ENCODE assay signal across 16 cellular contexts in genomic region chr3:134482622-134483021, GRCh38. TPM values are rescaled to one million over a fixed set of nuclear protein-coding genes. Genes with fewer than 3 reads are reported as not detected.
DNase-seq lines count a peak whose midpoint lies in the region; FAIRE-seq and TF ChIP-seq lines count a peak whose summit lies in the region.
"Had no signal": no experiment of that assay in that cellular context is flagged by ENCODE, and none has a peak within 500 bp of the region (broad histone marks: within the 10 kb centered on the region; RNA-seq: fewer than 3 reads in every experiment).

No MANE protein-coding gene starts in this region.

- no peak for DNase-seq in activated naive CD8-positive, alpha-beta T cell treated with anti-CD3 and anti-CD28 coated beads for 36 hours
- DNase-seq in astrocyte (ENCODE audit: low read depth), result no peak
- no peak for DNase-seq in mesenchymal stem cell
- no peak for DNase-seq in tibial artery
- no peak for DNase-seq in NCI-H2107 treated with DMSO at 0.1 percent for 48 hours (lab: John Stamatoyannopoulos, UW; ENCODE audit: unreplicated experiment)
- no peak for DNase-seq in occipital lobe (lab: John Stamatoyannopoulos, UW)
- DNase-seq in NCI-H187 (lab: John Stamatoyannopoulos, UW), result no peak
- DNase-seq: activated CD4-positive, alpha-beta T cell treated with anti-CD3 and anti-CD28 coated beads for 48 hours; DMS79; left cardiac atrium; NCI-H1092 treated with DMSO at 0.1 percent for 48 hours; NCI-H446 treated with DMSO at 0.1 percent for 48 hours; stimulated activated CD4-positive, alpha-beta T cell treated with anti-CD3 and anti-CD28 coated beads, Interleukin-12 subunit alpha, Interleukin-12 subunit beta, amount 100 ng/mL, for 4 hours had no signal

- H4K8ac ChIP-seq in mesenchymal stem cell (ENCODE audit: low read length), result no peak overlapping the region

- no peak overlapping the region for H3K4ac ChIP-seq in mesenchymal stem cell (ENCODE audit: low read depth in 1 of 2, low read length in 2 of 2)

- H2AFZ ChIP-seq in astrocyte (ENCODE audit: low read depth, low read length) (no peak overlapping the region), mesenchymal stem cell (ENCODE audit: low read depth, low read length) (no peak overlapping the region)

- H2BK15ac ChIP-seq in mesenchymal stem cell (ENCODE audit: low read depth, poor library complexity, severe bottlenecking), result no peak overlapping the region

- intact Hi-C loops in tibial artery (cut with DNase I; ENCODE audit: low total_unique reads), result no loop called here

- no peaks in the 10 kb centered on the region for H3K27me3 Mint-ChIP-seq in activated naive CD8-positive, alpha-beta T cell
- no peaks in the 10 kb centered on the region for H3K27me3 Mint-ChIP-seq in activated naive CD8-positive, alpha-beta T cell treated with anti-CD3 and anti-CD28 coated beads for 36 hours
- no peaks in the 10 kb centered on the region for H3K27me3 Mint-ChIP-seq in astrocyte (ENCODE audit: low read depth, unreplicated experiment)
- H3K27me3 Mint-ChIP-seq: activated T-helper 17 cell treated with anti-CD3 and anti-CD28 coated beads, Interleukin-2, amount 50 U/mL, for 72 hours had no signal

- H3K9ac ChIP-seq in astrocyte (ENCODE audit: low read length), result peak overlapping the region; percentile 82
- H3K9ac ChIP-seq in mesenchymal stem cell (ENCODE audit: low read length), result peak overlapping the region; percentile 77

- no peak overlapping the region for H4K91ac ChIP-seq in mesenchymal stem cell (ENCODE audit: low read length)

- peak overlapping the region; percentile 71 for H3K27ac Mint-ChIP-seq in activated naive CD8-positive, alpha-beta T cell
- H3K27ac Mint-ChIP-seq in activated naive CD8-positive, alpha-beta T cell treated with anti-CD3 and anti-CD28 coated beads for 36 hours, result no peak overlapping the region
- peak overlapping the region; percentile 95 for H3K27ac Mint-ChIP-seq in astrocyte (ENCODE audit: unreplicated experiment)

- WGBS in mesenchymal stem cell, result 89% methylated on average over 2 of the region's 3 CpGs

- H2BK12ac ChIP-seq in mesenchymal stem cell (ENCODE audit: low read length in 2 of 2), result peak overlapping the region in 1 of 2 experiments; percentile 24

- H3K18ac ChIP-seq in mesenchymal stem cell (ENCODE audit: low read depth in 1 of 2, low read length in 2 of 2), result no peak overlapping the region

- peaks cover 9% of the 10 kb centered on the region for H3K79me1 ChIP-seq in mesenchymal stem cell (replicated peaks; ENCODE audit: low read length, poor library complexity, severe bottlenecking)

- TF ChIP-seq CTCF in astrocyte (IDR thresholded peaks at IDR 0.05; ENCODE audit: insufficient read depth, low read depth, low read length) (no peak), tibial artery (IDR thresholded peaks at IDR 0.05) (no peak)

- H3K27ac ChIP-seq in astrocyte (ENCODE audit: low read depth, low read length) (peak overlapping the region; percentile 98), mesenchymal stem cell (ENCODE audit: low read length, poor library complexity, severe bottlenecking) (peak overlapping the region; percentile 28), tibial artery (peak overlapping the region; percentile 92 to 93)
- H3K27ac ChIP-seq: cardiac muscle cell had no signal

- H3K27me3 ChIP-seq in astrocyte (ENCODE audit: insufficient read depth, low read length), result no peaks in the 10 kb centered on the region
- no peaks in the 10 kb centered on the region for H3K27me3 ChIP-seq in mesenchymal stem cell (ENCODE audit: control insufficient read depth in 1 of 2, insufficient read depth in 1 of 2, low read length in 2 of 2)
- no peaks in the 10 kb centered on the region for H3K27me3 ChIP-seq in tibial artery
- H3K27me3 ChIP-seq: cardiac muscle cell had no signal

- no peaks in the 10 kb centered on the region for H3K9me3 ChIP-seq in astrocyte (ENCODE audit: insufficient read depth, low read depth, low read length)
- no peaks in the 10 kb centered on the region for H3K9me3 ChIP-seq in mesenchymal stem cell (ENCODE audit: control insufficient read depth, low read length)
- no peaks in the 10 kb centered on the region for H3K9me3 ChIP-seq in tibial artery

- peaks cover 55% of the 10 kb centered on the region for H3K79me2 ChIP-seq in astrocyte (ENCODE audit: insufficient read depth, low read length)

- H3K4me1 Mint-ChIP-seq in activated naive CD8-positive, alpha-beta T cell (ENCODE audit: low read depth), result peaks cover 35% of the 10 kb centered on the region
- H3K4me1 Mint-ChIP-seq in activated naive CD8-positive, alpha-beta T cell treated with anti-CD3 and anti-CD28 coated beads for 36 hours, result peaks cover 30% of the 10 kb centered on the region
- peaks cover 42% of the 10 kb centered on the region for H3K4me1 Mint-ChIP-seq in astrocyte (ENCODE audit: low read depth, unreplicated experiment)

- H3K4me3 Mint-ChIP-seq in activated naive CD8-positive, alpha-beta T cell, result no peak overlapping the region
- H3K4me3 Mint-ChIP-seq in activated naive CD8-positive, alpha-beta T cell treated with anti-CD3 and anti-CD28 coated beads for 36 hours, result no peak overlapping the region
- peak overlapping the region; percentile 55 for H3K4me3 Mint-ChIP-seq in astrocyte (ENCODE audit: unreplicated experiment)

- no peaks in the 10 kb centered on the region for H3K9me3 Mint-ChIP-seq in activated naive CD8-positive, alpha-beta T cell (ENCODE audit: low read depth)
- H3K9me3 Mint-ChIP-seq in activated naive CD8-positive, alpha-beta T cell treated with anti-CD3 and anti-CD28 coated beads for 36 hours, result no peaks in the 10 kb centered on the region
- peaks cover 2% of the 10 kb centered on the region for H3K9me3 Mint-ChIP-seq in astrocyte (ENCODE audit: unreplicated experiment)
- H3K9me3 Mint-ChIP-seq: activated T-helper 17 cell treated with anti-CD3 and anti-CD28 coated beads, Interleukin-2, amount 50 U/mL, for 72 hours had no signal

- H3K36me3 Mint-ChIP-seq in activated naive CD8-positive, alpha-beta T cell, result no peaks in the 10 kb centered on the region
- H3K36me3 Mint-ChIP-seq in activated naive CD8-positive, alpha-beta T cell treated with anti-CD3 and anti-CD28 coated beads for 36 hours, result peaks cover 29% of the 10 kb centered on the region
- H3K36me3 Mint-ChIP-seq in astrocyte (ENCODE audit: low read depth, unreplicated experiment), result peaks cover 5% of the 10 kb centered on the region

- no peak overlapping the region for H2BK120ac ChIP-seq in mesenchymal stem cell (ENCODE audit: low read depth, low read length)

- no peak overlapping the region for H2AK5ac ChIP-seq in mesenchymal stem cell (ENCODE audit: low read length, severe bottlenecking)

- no peak for FAIRE-seq in astrocyte (lab: Jason Lieb, UNC)

- H3K36me3 ChIP-seq in astrocyte (ENCODE audit: insufficient read depth, low read length) (peaks cover 23% of the 10 kb centered on the region), mesenchymal stem cell (ENCODE audit: control insufficient read depth in 1 of 2, insufficient read depth in 2 of 2, low read depth in 1 of 2, low read length in 2 of 2) (peaks cover 7 to 49% of the 10 kb centered on the region in 2 experiments), tibial artery (peaks cover 21 to 40% (median 34%) of the 10 kb centered on the region in 3 donors)

- no peak overlapping the region for H3K23ac ChIP-seq in mesenchymal stem cell (ENCODE audit: low read length in 2 of 2)

- no peak overlapping the region for H2BK5ac ChIP-seq in mesenchymal stem cell (ENCODE audit: low read depth, low read length, poor library complexity, severe bottlenecking)

- H3K4me2 ChIP-seq in astrocyte (ENCODE audit: low read length) (peak overlapping the region; percentile 86), mesenchymal stem cell (ENCODE audit: low read length, poor library complexity, severe bottlenecking) (no peak overlapping the region)

- peak overlapping the region; percentile 45 for H3K4me3 ChIP-seq in astrocyte (ENCODE audit: insufficient read depth, low read depth, low read length)
- peak overlapping the region in 1 of 2 experiments; percentile 47 for H3K4me3 ChIP-seq in mesenchymal stem cell (ENCODE audit: insufficient read depth in 1 of 2, low read depth in 1 of 2, low read length in 2 of 2)
- H3K4me3 ChIP-seq in tibial artery, result no peak overlapping the region
- H3K4me3 ChIP-seq: cardiac muscle cell had no signal

- no peak overlapping the region for H3K14ac ChIP-seq in mesenchymal stem cell (ENCODE audit: low read length in 2 of 2)

- no peaks in the 10 kb centered on the region for H4K20me1 ChIP-seq in astrocyte (ENCODE audit: insufficient read depth, low read length)

- H3K4me1 ChIP-seq in astrocyte (ENCODE audit: insufficient read depth, low read length), result peaks cover 49% of the 10 kb centered on the region
- H3K4me1 ChIP-seq in mesenchymal stem cell (ENCODE audit: control insufficient read depth, insufficient read depth, low read depth, low read length), result peaks cover 2% of the 10 kb centered on the region
- peaks cover 0 to 43% (median 36%) of the 10 kb centered on the region in 4 donors for H3K4me1 ChIP-seq in tibial artery

RNA-seq across cellular contexts. Expression of gene ANAPC13, which starts 3.2 kb away (rescaled TPM):
- 10 to 100 TPM; 33.5 to 34.3 TPM for total RNA-seq in activated naive CD8-positive, alpha-beta T cell treated with anti-CD3 and anti-CD28 coated beads for 36 hours
- 52.5 and 61.0 TPM in 2 replicates for total RNA-seq in astrocyte
- polyA plus RNA-seq in mesenchymal stem cell (2013, experiment 1 of 2), result 54.1 TPM
- 56.0 TPM for polyA plus RNA-seq in mesenchymal stem cell (2013, experiment 2 of 2)
- total RNA-seq in occipital lobe, result 43.4 TPM

RNA-seq across cellular contexts. Expression of gene CEP63, which starts 3.2 kb away (rescaled TPM):
- total RNA-seq in activated naive CD8-positive, alpha-beta T cell treated with anti-CD3 and anti-CD28 coated beads for 36 hours, result 10 to 100 TPM; 21.8 to 22.0 TPM
- total RNA-seq in astrocyte (20.2 and 21.3 TPM in 2 replicates), occipital lobe (20.9 TPM)
- 20.1 TPM for polyA plus RNA-seq in mesenchymal stem cell (2013, experiment 1 of 2)
- polyA plus RNA-seq in mesenchymal stem cell (2013, experiment 2 of 2), result 21.0 TPM

Comparison
In these comparisons a context has a peak if more than half of its experiments do, and no peak if none do; other contexts are left out.
1. H3K27ac ChIP-seq: peak in every context shown above with its lines; median percentile 98 in astrocyte; 92 in tibial artery; 28 in mesenchymal stem cell.